ENCODE assay signal across 8 cellular contexts in the genomic region with DNA sequence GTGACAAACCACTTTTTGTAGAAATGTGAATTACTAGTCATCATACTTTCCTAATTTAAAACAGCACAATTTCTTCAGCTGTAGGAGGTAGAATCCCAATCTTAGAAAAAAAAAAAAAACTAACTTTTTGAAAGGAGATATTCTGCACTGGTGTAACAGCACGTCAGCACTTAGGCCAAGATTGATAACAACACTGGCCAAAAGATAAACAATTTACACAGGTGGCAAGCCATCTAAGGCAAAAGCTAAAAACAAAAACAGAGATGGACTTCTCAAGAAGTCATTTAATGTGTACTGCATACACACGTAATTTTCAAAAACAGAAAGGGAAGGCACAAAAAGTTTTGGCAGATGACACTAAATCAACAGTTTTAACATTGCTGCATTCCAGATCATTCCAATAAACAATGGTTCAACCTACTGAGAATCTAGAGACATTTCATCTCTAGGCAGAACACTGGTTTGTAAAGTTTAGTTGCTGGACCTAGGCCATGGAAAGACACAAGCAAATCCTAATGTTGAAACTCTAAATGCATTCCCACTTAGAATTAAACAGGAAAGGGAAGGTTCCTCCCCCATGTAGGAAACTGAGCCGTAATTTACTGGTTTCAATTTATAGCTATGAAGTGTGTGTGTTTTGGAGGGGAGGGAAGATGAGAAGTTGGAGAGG. TPM values are rescaled to one million over a fixed set of nuclear protein-coding genes. Genes with fewer than 3 reads are reported as not detected.
DNase-seq lines count a peak whose midpoint lies in the region; ATAC-seq and TF ChIP-seq lines count a peak whose summit lies in the region.

No MANE protein-coding gene starts in this region.

- peak overlapping the region in 2 of 4 donors; percentile 96 to 97 for H3K27ac ChIP-seq in tibial nerve

- DNase-seq in activated T-cell treated with anti-CD3 and anti-CD28 coated beads, Interleukin-2, amount 50 U/mL, for 4 hours: no peak
- no peak for DNase-seq in activated T-cell treated with anti-CD3 and anti-CD28 coated beads, Interleukin-2, amount 50 U/mL, for 48 hours
- no peak for DNase-seq in activated naive CD8-positive, alpha-beta T cell treated with anti-CD3 and anti-CD28 coated beads for 36 hours
- DNase-seq in kidney epithelial cell (ENCODE audit: low read depth): no peak
- DNase-seq in tibial nerve (ENCODE audit: low spot score in 2 of 2): no peak
- no peak for DNase-seq in activated gamma-delta T cell treated with Interleukin-2 at 50 U/mL for 16 hours
- no peak for DNase-seq in HK-2 (ENCODE audit: unreplicated experiment)

- peak overlapping the region; percentile 89 for H3K27ac Mint-ChIP-seq in activated naive CD8-positive, alpha-beta T cell treated with anti-CD3 and anti-CD28 coated beads for 36 hours

- peaks cover 55% of the 10 kb centered on the region for H3K4me1 Mint-ChIP-seq in activated T-cell treated with anti-CD3 and anti-CD28 coated beads, Interleukin-2, amount 50 U/mL, for 4 hours (ENCODE audit: low read depth)
- peaks cover 49% of the 10 kb centered on the region for H3K4me1 Mint-ChIP-seq in activated naive CD8-positive, alpha-beta T cell treated with anti-CD3 and anti-CD28 coated beads for 36 hours

- TF ChIP-seq CTCF in kidney epithelial cell (IDR thresholded peaks at IDR 0.05; ENCODE audit: insufficient read depth, low read length, poor library complexity, severe bottlenecking) (no peak), tibial nerve (IDR thresholded peaks at IDR 0.05) (no peak)

- peaks cover 0 to 48% (median 18%) of the 10 kb centered on the region in 4 donors for H3K4me1 ChIP-seq in tibial nerve

- H3K9me3 Mint-ChIP-seq in activated T-cell treated with anti-CD3 and anti-CD28 coated beads, Interleukin-2, amount 50 U/mL, for 4 hours: no peaks in the 10 kb centered on the region
- H3K9me3 Mint-ChIP-seq in activated naive CD8-positive, alpha-beta T cell treated with anti-CD3 and anti-CD28 coated beads for 36 hours: no peaks in the 10 kb centered on the region

- 25 to 27% methylated on average over 3 of the region's 3 CpGs for WGBS in tibial nerve, 2 donors

- H3K27me3 Mint-ChIP-seq in activated T-cell treated with anti-CD3 and anti-CD28 coated beads, Interleukin-2, amount 50 U/mL, for 4 hours (ENCODE audit: low read depth): no peaks in the 10 kb centered on the region
- H3K27me3 Mint-ChIP-seq in activated naive CD8-positive, alpha-beta T cell treated with anti-CD3 and anti-CD28 coated beads for 36 hours: peaks cover 3% of the 10 kb centered on the region

- no peak for ATAC-seq in activated T-cell treated with anti-CD3 and anti-CD28 coated beads, Interleukin-2, amount 50 U/mL, for 4 hours
- ATAC-seq in HG03342 (IDR thresholded peaks at IDR 0.05; ENCODE audit: unreplicated experiment): no peak

- no peaks in the 10 kb centered on the region for H3K9me3 ChIP-seq in tibial nerve

- TF ChIP-seq EP300 in tibial nerve (IDR thresholded peaks at IDR 0.05): no peak

- peak overlapping the region; percentile 85 for H3K4me3 ChIP-seq in kidney epithelial cell (ENCODE audit: low read depth, low read length)
- peak overlapping the region; percentile 78 to 97 (median 90) for H3K4me3 ChIP-seq in tibial nerve

- H3K27me3 ChIP-seq in kidney epithelial cell (ENCODE audit: control insufficient read depth, insufficient read depth, low read length) (no peaks in the 10 kb centered on the region), tibial nerve (no peaks in the 10 kb centered on the region)

- peaks cover 16% of the 10 kb centered on the region for H3K36me3 Mint-ChIP-seq in activated T-cell treated with anti-CD3 and anti-CD28 coated beads, Interleukin-2, amount 50 U/mL, for 4 hours (ENCODE audit: insufficient read depth)
- peaks cover 20% of the 10 kb centered on the region for H3K36me3 Mint-ChIP-seq in activated naive CD8-positive, alpha-beta T cell treated with anti-CD3 and anti-CD28 coated beads for 36 hours

- no peaks in the 10 kb centered on the region for H3K36me3 ChIP-seq in kidney epithelial cell (ENCODE audit: control insufficient read depth, insufficient read depth, low read length)
- peaks cover 0 to 8% (median 0%) of the 10 kb centered on the region in 3 donors for H3K36me3 ChIP-seq in tibial nerve

- H3K4me3 Mint-ChIP-seq in activated T-cell treated with anti-CD3 and anti-CD28 coated beads, Interleukin-2, amount 50 U/mL, for 4 hours: peak overlapping the region; percentile 95
- H3K4me3 Mint-ChIP-seq in activated naive CD8-positive, alpha-beta T cell treated with anti-CD3 and anti-CD28 coated beads for 36 hours: peak overlapping the region; percentile 97

- TF ChIP-seq POLR2A in tibial nerve (IDR thresholded peaks at IDR 0.05): no peak

RNA-seq across cellular contexts. Expression of a gene that starts 1.4 kb away (rescaled TPM):
- total RNA-seq in activated T-cell treated with anti-CD3 and anti-CD28 coated beads, Interleukin-2, amount 50 U/mL, for 4 hours: 10 to 100 TPM; 31.8 to 36.8 (median 32.2) TPM
- 10 to 100 TPM; 25.3 to 29.6 TPM for total RNA-seq in activated naive CD8-positive, alpha-beta T cell treated with anti-CD3 and anti-CD28 coated beads for 36 hours
- 14.1 and 16.8 TPM in 2 replicates for total RNA-seq in kidney epithelial cell
- 10 to 100 TPM; 21.8 to 43.2 (median 32.0) TPM for total RNA-seq in tibial nerve
